Comparison of ENCODE assay signal across 24 cellular contexts in the genomic region with DNA sequence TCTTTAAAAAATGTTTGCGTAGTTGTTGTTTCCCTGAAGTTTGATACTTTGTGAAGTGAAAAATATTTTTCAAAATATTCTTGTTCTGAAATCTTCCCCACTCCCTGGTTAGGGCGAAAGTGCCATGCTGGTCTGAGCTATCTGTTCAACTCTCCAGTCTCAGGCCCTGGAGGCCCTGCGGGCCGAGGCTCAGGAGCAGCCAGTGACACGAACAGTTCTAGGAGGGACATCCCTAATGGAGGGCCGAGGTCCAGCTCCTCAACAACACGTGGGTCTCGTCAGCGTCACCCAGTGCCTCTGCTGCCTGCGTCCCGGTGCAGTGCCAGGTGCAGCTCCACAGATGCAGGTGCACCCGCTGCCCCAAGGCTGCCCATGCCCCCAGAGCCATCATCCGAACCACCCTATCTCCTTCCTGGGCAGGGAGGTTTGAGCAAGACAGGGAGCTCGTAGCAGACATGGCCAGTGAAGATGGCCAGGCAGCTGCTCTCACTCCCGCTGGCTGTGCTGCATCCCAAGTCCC.
"Had no signal": no experiment of that assay in that cellular context is flagged by ENCODE, and none has a peak within 500 bp of the region (broad histone marks: within the 10 kb centered on the region; RNA-seq: fewer than 3 reads in every experiment).

No MANE protein-coding gene starts in this region.

- H3K4me3 ChIP-seq: left ventricle myocardium inferior, lung, psoas muscle, skin epidermis, tibial nerve, uterus had no signal

- H3K9me3 Mint-ChIP-seq: immature natural killer cell; mesothelial cell of epicardium; naive B cell; natural killer cell; nephron progenitor cell; stimulated activated naive B cell treated with anti-CD40 and anti-IgM and Interleukin-4, amounts not matched to agents 10 μg/mL and 1 μg/mL and 100 μg/mL, for 72 hours; stimulated activated naive CD8-positive, alpha-beta T cell treated with anti-CD3 and anti-CD28 coated beads, Interleukin-15, Interleukin-2, amounts not matched to agents 100 ng/mL and 50 ng/mL, for 24 hours; type B pancreatic cell had no signal

- H3K27me3 Mint-ChIP-seq: stimulated activated naive B cell treated with anti-CD40 and anti-IgM and Interleukin-4, amounts not matched to agents 10 μg/mL and 1 μg/mL and 100 μg/mL, for 72 hours; stimulated activated naive CD8-positive, alpha-beta T cell treated with anti-CD3 and anti-CD28 coated beads, Interleukin-15, Interleukin-2, amounts not matched to agents 100 ng/mL and 50 ng/mL, for 24 hours; type B pancreatic cell had no signal

- H3K36me3 ChIP-seq: left ventricle myocardium inferior, uterus had no signal

- H3K27ac ChIP-seq: left ventricle myocardium inferior, neutrophil, parathyroid adenoma, psoas muscle, skin epidermis, tibial nerve, uterus had no signal

- H3K4me1 ChIP-seq: parathyroid adenoma, psoas muscle, uterus had no signal

- DNase-seq: hypothalamus; immature natural killer cell; left ventricle myocardium inferior; mesendoderm; naive B cell; natural killer cell; nephron progenitor cell; occipital lobe; stimulated activated CD4-positive, alpha-beta T cell treated with anti-CD3 and anti-CD28 coated beads, Interleukin-12 subunit alpha, Interleukin-12 subunit beta, amount 100 ng/mL, for 4 hours; stimulated activated CD4-positive, alpha-beta T cell treated with anti-CD3 and anti-CD28 coated beads, Interleukin-15, amount 100 ng/mL, for 24 hours; stimulated activated CD4-positive, alpha-beta T cell treated with anti-CD3 and anti-CD28 coated beads, Interleukin-2, amount 100 ng/mL, for 24 hours; stimulated activated CD4-positive, alpha-beta T cell treated with anti-CD3 and anti-CD28 coated beads, Interleukin-4, amount 100 ng/mL, for 1 hour; stimulated activated naive B cell treated with anti-CD40 and anti-IgM and Interleukin-4, amounts not matched to agents 10 μg/mL and 1 μg/mL and 100 μg/mL, for 72 hours; uterus had no signal

- H3K9me3 ChIP-seq: left ventricle myocardium inferior, neutrophil, psoas muscle, tibial nerve, uterus had no signal

- ATAC-seq: natural killer cell; psoas muscle; sciatic nerve; stimulated activated naive B cell treated with anti-CD40 and anti-IgM and Interleukin-4, amounts not matched to agents 10 μg/mL and 1 μg/mL and 100 μg/mL, for 72 hours had no signal

- H3K4me3 Mint-ChIP-seq: immature natural killer cell; mesothelial cell of epicardium; naive B cell; natural killer cell; nephron progenitor cell; stimulated activated naive B cell treated with anti-CD40 and anti-IgM and Interleukin-4, amounts not matched to agents 10 μg/mL and 1 μg/mL and 100 μg/mL, for 72 hours; stimulated activated naive CD8-positive, alpha-beta T cell treated with anti-CD3 and anti-CD28 coated beads, Interleukin-15, Interleukin-2, amounts not matched to agents 100 ng/mL and 50 ng/mL, for 24 hours; type B pancreatic cell had no signal

- H3K4me1 Mint-ChIP-seq: naive B cell; stimulated activated naive B cell treated with anti-CD40 and anti-IgM and Interleukin-4, amounts not matched to agents 10 μg/mL and 1 μg/mL and 100 μg/mL, for 72 hours had no signal

- H3K36me3 Mint-ChIP-seq: immature natural killer cell; mesothelial cell of epicardium; naive B cell; natural killer cell; stimulated activated naive B cell treated with anti-CD40 and anti-IgM and Interleukin-4, amounts not matched to agents 10 μg/mL and 1 μg/mL and 100 μg/mL, for 72 hours; type B pancreatic cell had no signal

- H3K27me3 ChIP-seq: neutrophil, tibial nerve, uterus had no signal

- H3K27ac Mint-ChIP-seq: immature natural killer cell; mesothelial cell of epicardium; natural killer cell; nephron progenitor cell; stimulated activated naive B cell treated with anti-CD40 and anti-IgM and Interleukin-4, amounts not matched to agents 10 μg/mL and 1 μg/mL and 100 μg/mL, for 72 hours; stimulated activated naive CD8-positive, alpha-beta T cell treated with anti-CD3 and anti-CD28 coated beads, Interleukin-15, Interleukin-2, amounts not matched to agents 100 ng/mL and 50 ng/mL, for 24 hours; type B pancreatic cell had no signal
